8 cellular contexts compared by ENCODE assay signal in genomic region chr16:85528528-85529387, GRCh38.
A peak's percentile ranks its signal among the peaks of the same experiment; 100 is the strongest.
DNase-seq lines count a peak whose midpoint lies in the region; ATAC-seq and TF ChIP-seq lines count a peak whose summit lies in the region.

No MANE protein-coding gene starts in this region.

- no peak for TF ChIP-seq POLR2A in spleen (IDR thresholded peaks at IDR 0.05)

- DNase-seq in epithelial cell of esophagus (ENCODE audit: low read depth) = no peak
- no peak for DNase-seq in spleen
- DNase-seq in MG63 = no peak

- H3K4me1 ChIP-seq in spleen = peaks cover 0 to 42% (median 21%) of the 10 kb centered on the region in 6 donors

- no peaks in the 10 kb centered on the region for H4K20me1 ChIP-seq in SU-DHL-6 (ENCODE audit: low read depth, low read length)

- H3K4me2 ChIP-seq in SU-DHL-6 (ENCODE audit: low read depth, low read length, poor library complexity, severe bottlenecking) = no peak overlapping the region

- H3K9me2 ChIP-seq in SU-DHL-6 (replicated peaks; ENCODE audit: insufficient read depth, low read length) = no peaks in the 10 kb centered on the region

- no peaks in the 10 kb centered on the region for H3K36me3 ChIP-seq in SU-DHL-6 (ENCODE audit: low read length)
- no peaks in the 10 kb centered on the region for H3K36me3 ChIP-seq in spleen
- no peaks in the 10 kb centered on the region for H3K36me3 ChIP-seq in MG63

- TF ChIP-seq CTCF in GM12875 (IDR thresholded peaks at IDR 0.05; ENCODE audit: borderline replicate concordance, insufficient read depth, low read depth, low read length) (peak; percentile 71), SU-DHL-6 (IDR thresholded peaks at IDR 0.05; ENCODE audit: insufficient read depth, low read length, poor library complexity, severe bottlenecking) (peak; percentile 19), epithelial cell of esophagus (IDR thresholded peaks at IDR 0.05; ENCODE audit: insufficient read depth, low read depth, low read length, missing control alignments) (peak; percentile 56), spleen (IDR thresholded peaks at IDR 0.05 in 8 of 11, conservative IDR thresholded peaks at IDR 0.05 in 3 of 11) (peak; percentile 22 to 69 (median 48))

- WGBS in spleen, 5 donors = 75 to 87% (median 77%) methylated on average over 21 of the region's 21 CpGs

- H3K9ac ChIP-seq in SU-DHL-6 (ENCODE audit: low read length) = no peak overlapping the region

- H3K9me3 ChIP-seq in SU-DHL-6 (ENCODE audit: insufficient read depth, low read length) (no peaks in the 10 kb centered on the region), spleen (no peaks in the 10 kb centered on the region), MG63 (no peaks in the 10 kb centered on the region)

- H3K79me2 ChIP-seq in SU-DHL-6 (ENCODE audit: insufficient read depth, low read length) = no peaks in the 10 kb centered on the region

- ATAC-seq in GM21381 (IDR thresholded peaks at IDR 0.05; ENCODE audit: unreplicated experiment) = no peak
- ATAC-seq in HG02610 (IDR thresholded peaks at IDR 0.05; ENCODE audit: unreplicated experiment) = no peak
- ATAC-seq in HG03354 (IDR thresholded peaks at IDR 0.05; ENCODE audit: poor library complexity, severe bottlenecking, unreplicated experiment) = no peak

- H3K27ac ChIP-seq in SU-DHL-6 (ENCODE audit: low read depth, low read length) (no peak overlapping the region), spleen (no peak overlapping the region)

- H3K27me3 ChIP-seq in SU-DHL-6 (ENCODE audit: low read length) (no peaks in the 10 kb centered on the region), spleen (replicated peaks in 1 of 7) (peaks cover 0 to 14% (median 0%) of the 10 kb centered on the region in 7 donors), MG63 (no peaks in the 10 kb centered on the region)

- no peak overlapping the region for H2AFZ ChIP-seq in SU-DHL-6 (ENCODE audit: low read depth, low read length, severe bottlenecking)

- intact Hi-C loops in spleen (cut with DNase I; ENCODE audit: low total_unique reads) = no loop called here

- no peaks in the 10 kb centered on the region for H3F3A ChIP-seq in SU-DHL-6 (ENCODE audit: insufficient read depth)

- no peak overlapping the region for H3K4me3 ChIP-seq in GM12875 (ENCODE audit: low read depth, low read length)
- no peak overlapping the region for H3K4me3 ChIP-seq in SU-DHL-6 (ENCODE audit: insufficient read depth, low read length, poor library complexity, severe bottlenecking)
- no peak overlapping the region for H3K4me3 ChIP-seq in epithelial cell of esophagus (ENCODE audit: low read length)
- H3K4me3 ChIP-seq in spleen = no peak overlapping the region
- no peak overlapping the region for H3K4me3 ChIP-seq in MG63

Comparison
In these comparisons a context has a peak if more than half of its experiments do, and no peak if none do; other contexts are left out.
1. CTCF ChIP-seq: peak in every context shown above with its lines; median percentile 71 in GM12875; 56 in epithelial cell of esophagus; 48 in spleen; 19 in SU-DHL-6.